Comparison of ENCODE assay signal across 8 cellular contexts in the genomic region with DNA sequence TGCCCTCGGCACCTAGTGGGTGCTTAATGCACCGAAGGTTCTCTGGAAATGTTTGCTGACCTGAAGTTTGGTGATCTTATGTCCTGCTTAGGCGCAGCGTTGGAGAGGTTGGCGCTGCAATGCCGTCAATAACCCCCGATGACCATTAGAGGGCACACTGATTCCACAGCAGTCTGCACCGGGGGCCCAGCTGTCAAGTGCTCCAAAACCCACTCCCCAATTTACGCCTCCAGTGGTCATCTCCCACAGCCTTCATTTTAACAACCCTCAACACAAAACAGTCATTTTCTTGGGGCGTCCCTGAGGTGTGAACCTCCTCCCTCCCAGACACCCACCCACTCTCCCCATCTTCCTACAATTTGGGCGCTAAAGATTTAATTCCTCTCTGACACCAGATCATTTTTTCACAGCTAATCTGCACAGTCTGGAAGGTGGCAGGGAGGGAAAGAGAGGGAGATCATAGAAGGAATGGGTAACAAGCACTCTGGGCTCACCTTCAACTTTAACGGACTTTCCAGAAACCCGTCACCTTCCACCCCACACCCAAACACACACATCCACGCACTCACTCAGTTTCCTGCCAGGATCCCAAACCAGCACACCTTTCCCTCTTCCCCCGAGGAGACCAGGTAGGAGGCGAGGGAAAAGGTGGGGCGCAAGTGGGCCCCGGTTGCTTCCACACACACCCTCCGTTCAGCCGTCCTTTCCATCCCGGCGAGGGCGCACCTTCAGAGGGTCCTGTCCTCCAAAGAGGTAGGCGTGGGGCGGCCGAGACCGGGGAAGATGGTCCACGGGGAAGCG. TPM values are rescaled to one million over a fixed set of nuclear protein-coding genes. Genes with fewer than 3 reads are reported as not detected.
DNase-seq lines count a peak whose midpoint lies in the region; ATAC-seq and TF ChIP-seq lines count a peak whose summit lies in the region.

No MANE protein-coding gene starts in this region.

- TF ChIP-seq CTCF in AG04449 (IDR thresholded peaks at IDR 0.05; ENCODE audit: insufficient read depth, low read length, missing control alignments) (peak; percentile 92), GM12875 (IDR thresholded peaks at IDR 0.05; ENCODE audit: borderline replicate concordance, insufficient read depth, low read depth, low read length) (peak; percentile 96), fibroblast of lung (conservative IDR thresholded peaks at IDR 0.05 in 1 of 2, IDR thresholded peaks at IDR 0.05 in 1 of 2; ENCODE audit: low read depth in 1 of 2, low read length in 2 of 2) (peak; percentile 93 to 95), upper lobe of left lung (IDR thresholded peaks at IDR 0.05) (peak; percentile 78 to 95 (median 86))

- H3K36me3 Mint-ChIP-seq in naive thymus-derived CD4-positive, alpha-beta T cell = peaks cover 0 to 6% (median 0%) of the 10 kb centered on the region in 5 donors

- DNase-seq in AG04449 (ENCODE audit: low read depth, low spot score) (no peak), NCI-H526 treated with DMSO at 0.1 percent for 48 hours (lab: John Stamatoyannopoulos, UW) (peak; percentile 78), fibroblast of lung (ENCODE audit: low read depth in 2 of 2) (peak; percentile 35 to 63), upper lobe of left lung (peak in 1 of 2 donors; percentile 63)
- DNase-seq in activated T-cell treated with anti-CD3 and anti-CD28 coated beads, Interleukin-2, amount 50 U/mL, for 1 hour = peak; percentile 54
- peak in 8 of 9 donors; percentile 23 to 55 (median 44) for DNase-seq in naive thymus-derived CD4-positive, alpha-beta T cell

- no peaks in the 10 kb centered on the region for H4K20me1 ChIP-seq in fibroblast of lung (ENCODE audit: control insufficient read depth, extremely low read depth, insufficient read depth, low read length)

- H3K4me3 Mint-ChIP-seq in naive thymus-derived CD4-positive, alpha-beta T cell = peak overlapping the region; percentile 80 to 92 (median 88)

- POLR2A ChIA-PET in AG04449 (lab: Yijun Ruan, JAX) = no interaction called here
- POLR2A ChIA-PET in naive thymus-derived CD4-positive, alpha-beta T cell (lab: Charles Lee) = no interaction called here

- TF ChIP-seq EP300 in upper lobe of left lung (IDR thresholded peaks at IDR 0.05) = no peak

- H3K9me3 ChIP-seq in fibroblast of lung (ENCODE audit: control insufficient read depth, insufficient read depth, low read depth, low read length) = no peaks in the 10 kb centered on the region
- no peaks in the 10 kb centered on the region for H3K9me3 ChIP-seq in naive thymus-derived CD4-positive, alpha-beta T cell (ENCODE audit: control insufficient read depth in 2 of 3, low read length in 3 of 3)
- H3K9me3 ChIP-seq in upper lobe of left lung = no peaks in the 10 kb centered on the region

- no peaks in the 10 kb centered on the region for H3K79me2 ChIP-seq in fibroblast of lung (ENCODE audit: control insufficient read depth, insufficient read depth, low read length)

- H3K27me3 ChIP-seq in fibroblast of lung (ENCODE audit: control insufficient read depth, insufficient read depth, low read length) = peaks cover 34% of the 10 kb centered on the region
- peaks cover 5 to 7% of the 10 kb centered on the region in 2 donors for H3K27me3 ChIP-seq in naive thymus-derived CD4-positive, alpha-beta T cell (ENCODE audit: control insufficient read depth in 2 of 2, insufficient read depth in 2 of 2, low read length in 2 of 2)
- peaks cover 0 to 15% (median 6%) of the 10 kb centered on the region in 4 donors for H3K27me3 ChIP-seq in upper lobe of left lung

- peaks cover 8% of the 10 kb centered on the region for H3K4me1 ChIP-seq in fibroblast of lung (ENCODE audit: control insufficient read depth, extremely low read depth, insufficient read depth, low read length)
- H3K4me1 ChIP-seq in naive thymus-derived CD4-positive, alpha-beta T cell (ENCODE audit: control insufficient read depth in 2 of 2, insufficient read depth in 2 of 2, low read length in 2 of 2) = peaks cover 8 to 17% of the 10 kb centered on the region in 2 donors
- H3K4me1 ChIP-seq in upper lobe of left lung = peaks cover 20 to 38% (median 33%) of the 10 kb centered on the region in 4 donors

- intact Hi-C loops in naive thymus-derived CD4-positive, alpha-beta T cell (cut with micrococcal nuclease) = loop anchor here (1.0 to 10.0 kb wide), 4 partner anchors 71 to 477 kb away; partner anchors contain the start of genes RAB13 (in 2 of the 2) and NUP210L (in 1 of the 2)

- H3K36me3 ChIP-seq in fibroblast of lung (ENCODE audit: control insufficient read depth, insufficient read depth, low read length) (no peaks in the 10 kb centered on the region), upper lobe of left lung (peaks cover 0 to 12% (median 3%) of the 10 kb centered on the region in 4 donors)
- H3K36me3 ChIP-seq in naive thymus-derived CD4-positive, alpha-beta T cell (ENCODE audit: control insufficient read depth in 2 of 3, insufficient read depth in 3 of 3, low read length in 3 of 3) = no peaks in the 10 kb centered on the region

- 1 to 2% methylated on average over 21 to 29 of the region's 29 CpGs for WGBS in upper lobe of left lung, 2 donors

- TF ChIP-seq POLR2A in upper lobe of left lung (IDR thresholded peaks at IDR 0.05) = no peak

- H3K27me3 Mint-ChIP-seq in naive thymus-derived CD4-positive, alpha-beta T cell = peaks cover 33 to 56% (median 45%) of the 10 kb centered on the region in 5 donors

- CTCF ChIA-PET in AG04449 (lab: Yijun Ruan, JAX) = interaction anchor here (0.6 to 8.9 kb wide), 39 partner anchors 10 to 315 kb away, joined by 3 to 118 read pairs (median 5); partner anchors contain the start of genes CREB3L4, DENND4B, INTS3 and RAB13
- CTCF ChIA-PET in naive thymus-derived CD4-positive, alpha-beta T cell (lab: Charles Lee) = interaction anchor here (0.7 to 1.5 kb wide), 8 partner anchors 29 to 308 kb away, joined by 3 to 4 read pairs (median 3); partner anchors contain the start of gene RAB13

- H3K4me2 ChIP-seq in fibroblast of lung (ENCODE audit: extremely low read depth, insufficient read depth, low read length) = peak overlapping the region; percentile 75

- H3K4me3 ChIP-seq in AG04449 (ENCODE audit: low read depth, low read length) = peak overlapping the region; percentile 39
- peak overlapping the region; percentile 37 for H3K4me3 ChIP-seq in GM12875 (ENCODE audit: low read depth, low read length)
- peak overlapping the region; percentile 31 to 50 (median 36) for H3K4me3 ChIP-seq in fibroblast of lung (replicated peaks in 1 of 4; ENCODE audit: control extremely low read depth in 1 of 4, insufficient read depth in 1 of 4, low read depth in 3 of 4, low read length in 4 of 4)
- H3K4me3 ChIP-seq in naive thymus-derived CD4-positive, alpha-beta T cell (ENCODE audit: low read length) = peak overlapping the region; percentile 34
- peak overlapping the region; percentile 59 to 73 (median 66) for H3K4me3 ChIP-seq in upper lobe of left lung

- H3K27ac Mint-ChIP-seq in naive thymus-derived CD4-positive, alpha-beta T cell = no peak overlapping the region

- peak; percentile 69 for ATAC-seq in naive thymus-derived CD4-positive, alpha-beta T cell
- ATAC-seq in upper lobe of left lung (ENCODE audit: low FRiP score in 2 of 2) (peak; percentile 71 to 80), HG02642 (IDR thresholded peaks at IDR 0.05; ENCODE audit: poor library complexity, unreplicated experiment) (no peak)

- no peak overlapping the region for H2AFZ ChIP-seq in fibroblast of lung (ENCODE audit: low read length)

- H3K27ac ChIP-seq in fibroblast of lung (ENCODE audit: insufficient read depth, low read length) = no peak overlapping the region
- H3K27ac ChIP-seq in naive thymus-derived CD4-positive, alpha-beta T cell (ENCODE audit: low read depth, low read length) = no peak overlapping the region
- H3K27ac ChIP-seq in upper lobe of left lung = peak overlapping the region; percentile 69 to 88 (median 82)

- peaks cover 0 to 2% (median 0%) of the 10 kb centered on the region in 11 donors for H3K9me3 Mint-ChIP-seq in naive thymus-derived CD4-positive, alpha-beta T cell

- peaks cover 18 to 25% (median 23%) of the 10 kb centered on the region in 7 donors for H3K4me1 Mint-ChIP-seq in naive thymus-derived CD4-positive, alpha-beta T cell

- H3K9ac ChIP-seq in fibroblast of lung (ENCODE audit: insufficient read depth, low read length) = peak overlapping the region; percentile 8

RNA-seq across cellular contexts. Expression of gene NPR1, which starts 0.6 kb away (rescaled TPM):
- 0.66 and 2.1 TPM in 2 replicates for total RNA-seq in fibroblast of lung
- polyA plus RNA-seq in fibroblast of lung = 0.14 and 0.60 TPM in 2 replicates
- 0.26 and 0.93 TPM in 2 replicates for polyA plus RNA-seq in fibroblast of lung (2012)
- polyA minus RNA-seq in fibroblast of lung (ENCODE audit: low replicate concordance) = 0.39 and 3.8 TPM in 2 replicates
- not detected for total RNA-seq in naive thymus-derived CD4-positive, alpha-beta T cell
- polyA plus RNA-seq in naive thymus-derived CD4-positive, alpha-beta T cell = not detected
- total RNA-seq in upper lobe of left lung = 100 to 1,000 TPM in 1 of 6 donors, 10 to 100 TPM in 5; 32.5 to 101 (median 63.0) TPM

RNA-seq across cellular contexts. Expression of gene ILF2, which starts 7.1 kb away (rescaled TPM):
- 129 and 135 TPM in 2 replicates for total RNA-seq in fibroblast of lung
- polyA plus RNA-seq in fibroblast of lung = 235 and 344 TPM in 2 replicates
- polyA plus RNA-seq in fibroblast of lung (2012) = 137 and 214 TPM in 2 replicates
- polyA minus RNA-seq in fibroblast of lung (ENCODE audit: low replicate concordance) = 141 and 203 TPM in 2 replicates
- total RNA-seq in naive thymus-derived CD4-positive, alpha-beta T cell = 100 to 1,000 TPM in 3 of 5 experiments, 10 to 100 TPM in 2; 83.6 to 177 (median 113) TPM
- 100 to 1,000 TPM; 147 to 166 TPM for polyA plus RNA-seq in naive thymus-derived CD4-positive, alpha-beta T cell
- 100 to 1,000 TPM in 1 of 6 donors, 10 to 100 TPM in 5; 21.0 to 120 (median 75.8) TPM for total RNA-seq in upper lobe of left lung

RNA-seq across cellular contexts. Expression of gene SNAPIN, which starts 19.4 kb away (rescaled TPM):
- total RNA-seq in fibroblast of lung (72.7 and 76.5 TPM in 2 replicates), upper lobe of left lung (10 to 100 TPM; 13.5 to 44.4 (median 35.2) TPM)
- 52.0 and 56.8 TPM in 2 replicates for polyA plus RNA-seq in fibroblast of lung
- polyA plus RNA-seq in fibroblast of lung (2012) = 49.7 and 52.3 TPM in 2 replicates
- polyA minus RNA-seq in fibroblast of lung (ENCODE audit: low replicate concordance) = 17.7 and 20.9 TPM in 2 replicates
- 10 to 100 TPM; 10.2 to 43.5 (median 29.8) TPM for total RNA-seq in naive thymus-derived CD4-positive, alpha-beta T cell
- 10 to 100 TPM; 77.3 to 84.5 TPM for polyA plus RNA-seq in naive thymus-derived CD4-positive, alpha-beta T cell

RNA-seq across cellular contexts. Expression of gene CHTOP, which starts 44.1 kb away (rescaled TPM):
- total RNA-seq in fibroblast of lung (22.6 and 34.0 TPM in 2 replicates), upper lobe of left lung (10 to 100 TPM; 51.3 to 89.1 (median 59.2) TPM)
- polyA plus RNA-seq in fibroblast of lung = 47.6 and 52.2 TPM in 2 replicates
- 43.4 and 55.4 TPM in 2 replicates for polyA plus RNA-seq in fibroblast of lung (2012)
- polyA minus RNA-seq in fibroblast of lung (ENCODE audit: low replicate concordance) = 9.3 and 14.1 TPM in 2 replicates
- total RNA-seq in naive thymus-derived CD4-positive, alpha-beta T cell = 100 to 1,000 TPM in 4 of 5 experiments, 10 to 100 TPM in 1; 85.2 to 143 (median 116) TPM
- polyA plus RNA-seq in naive thymus-derived CD4-positive, alpha-beta T cell = 10 to 100 TPM; 57.4 to 95.7 TPM

RNA-seq across cellular contexts. Expression of gene S100A1, which starts 49.7 kb away (rescaled TPM):
- 0.17 TPM in 1 of 2 replicates, not detected in the other for total RNA-seq in fibroblast of lung
- 0.98 and 9.7 TPM in 2 replicates for polyA plus RNA-seq in fibroblast of lung
- polyA plus RNA-seq in fibroblast of lung (2012) = 1.3 and 8.2 TPM in 2 replicates
- 17.0 TPM in 1 of 2 replicates, not detected in the other for polyA minus RNA-seq in fibroblast of lung (ENCODE audit: low replicate concordance)
- not detected for total RNA-seq in naive thymus-derived CD4-positive, alpha-beta T cell
- not detected for polyA plus RNA-seq in naive thymus-derived CD4-positive, alpha-beta T cell
- 1 to 10 TPM in 1 of 6 donors, not detected in 5; 1.1 TPM for total RNA-seq in upper lobe of left lung

Comparison
In these comparisons a context has a peak if more than half of its experiments do, and no peak if none do; other contexts are left out.
1. H3K27ac ChIP-seq: peak in upper lobe of left lung (4 of 4); none in fibroblast of lung (single experiment) and naive thymus-derived CD4-positive, alpha-beta T cell (single experiment).
2. RNA of gene NPR1, which starts 0.6 kb away (total RNA-seq): 32.5 to 101 TPM in upper lobe of left lung; 0.66 to 2.1 TPM in fibroblast of lung and not detected in naive thymus-derived CD4-positive, alpha-beta T cell; every median in the first group is over 10 times any median in the second.
3. Peak in every context shown above with its lines, with median percentiles within 50 percentile points of each other: H3K4me3 ChIP-seq and CTCF ChIP-seq.